In the genomic region with DNA sequence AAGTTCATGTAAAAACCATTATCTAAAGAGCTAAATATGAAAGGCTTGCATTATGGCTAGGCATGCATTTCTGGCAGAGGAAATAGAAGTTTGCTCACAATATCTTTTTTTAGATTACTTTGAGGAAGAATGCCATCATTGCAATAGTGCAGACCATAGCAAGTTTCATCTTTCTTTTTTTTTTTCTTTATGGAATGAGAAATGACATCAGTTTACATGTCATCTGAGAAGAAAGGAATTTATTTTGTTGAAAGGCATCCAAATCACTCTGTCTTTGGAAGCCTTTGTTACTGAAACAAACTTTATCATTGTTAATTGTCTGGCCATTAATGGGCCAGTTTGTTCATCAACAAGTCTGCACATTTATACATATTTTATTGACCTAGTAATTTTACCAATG, we compare ENCODE assay signal across 1 cellular context.
TF ChIP-seq lines count a peak whose summit lies in the region.

No MANE protein-coding gene starts in this region.

TF ChIP-seq in neural cell, 6 proteins besides CTCF, POLR2A, EP300 and RAD21:
- TF ChIP-seq, protein P1, sequence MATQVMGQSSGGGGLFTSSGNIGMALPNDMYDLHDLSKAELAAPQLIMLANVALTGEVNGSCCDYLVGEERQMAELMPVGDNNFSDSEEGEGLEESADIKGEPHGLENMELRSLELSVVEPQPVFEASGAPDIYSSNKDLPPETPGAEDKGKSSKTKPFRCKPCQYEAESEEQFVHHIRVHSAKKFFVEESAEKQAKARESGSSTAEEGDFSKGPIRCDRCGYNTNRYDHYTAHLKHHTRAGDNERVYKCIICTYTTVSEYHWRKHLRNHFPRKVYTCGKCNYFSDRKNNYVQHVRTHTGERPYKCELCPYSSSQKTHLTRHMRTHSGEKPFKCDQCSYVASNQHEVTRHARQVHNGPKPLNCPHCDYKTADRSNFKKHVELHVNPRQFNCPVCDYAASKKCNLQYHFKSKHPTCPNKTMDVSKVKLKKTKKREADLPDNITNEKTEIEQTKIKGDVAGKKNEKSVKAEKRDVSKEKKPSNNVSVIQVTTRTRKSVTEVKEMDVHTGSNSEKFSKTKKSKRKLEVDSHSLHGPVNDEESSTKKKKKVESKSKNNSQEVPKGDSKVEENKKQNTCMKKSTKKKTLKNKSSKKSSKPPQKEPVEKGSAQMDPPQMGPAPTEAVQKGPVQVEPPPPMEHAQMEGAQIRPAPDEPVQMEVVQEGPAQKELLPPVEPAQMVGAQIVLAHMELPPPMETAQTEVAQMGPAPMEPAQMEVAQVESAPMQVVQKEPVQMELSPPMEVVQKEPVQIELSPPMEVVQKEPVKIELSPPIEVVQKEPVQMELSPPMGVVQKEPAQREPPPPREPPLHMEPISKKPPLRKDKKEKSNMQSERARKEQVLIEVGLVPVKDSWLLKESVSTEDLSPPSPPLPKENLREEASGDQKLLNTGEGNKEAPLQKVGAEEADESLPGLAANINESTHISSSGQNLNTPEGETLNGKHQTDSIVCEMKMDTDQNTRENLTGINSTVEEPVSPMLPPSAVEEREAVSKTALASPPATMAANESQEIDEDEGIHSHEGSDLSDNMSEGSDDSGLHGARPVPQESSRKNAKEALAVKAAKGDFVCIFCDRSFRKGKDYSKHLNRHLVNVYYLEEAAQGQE (IDR thresholded peaks at IDR 0.05; ENCODE audit: borderline replicate concordance), result no peak
- no peak for TF ChIP-seq TAF1 (IDR thresholded peaks at IDR 0.05; ENCODE audit: low read depth)
